In genomic region chrX:103276581-103277002, GRCh38 we compare ENCODE assay signal across 11 cellular contexts. TPM values are rescaled to one million over a fixed set of nuclear protein-coding genes. Genes with fewer than 3 reads are reported as not detected.
DNase-seq lines count a peak whose midpoint lies in the region; ATAC-seq, FAIRE-seq and TF ChIP-seq lines count a peak whose summit lies in the region.
"Had no signal": no experiment of that assay in that cellular context is flagged by ENCODE, and none has a peak within 500 bp of the region (broad histone marks: within the 10 kb centered on the region; RNA-seq: fewer than 3 reads in every experiment).

Gene TCEAL5 (minus strand): TSS chrX:103276750. CDS start chrX:103274563, 2,187 bp downstream.

- no peaks in the 10 kb centered on the region for H3K36me3 ChIP-seq in naive thymus-derived CD4-positive, alpha-beta T cell (ENCODE audit: control insufficient read depth in 2 of 3, insufficient read depth in 3 of 3, low read length in 3 of 3)

- in situ Hi-C loops in astrocyte of the cerebellum (cut with HindIII; ENCODE audit: low sequenced_read_pairs), result no loop called here

- no peak for FAIRE-seq in urothelium cell line (lab: Jason Lieb, UNC)

- peaks cover 5% of the 10 kb centered on the region for H3K4me1 Mint-ChIP-seq in stimulated activated naive CD8-positive, alpha-beta T cell treated with anti-CD3 and anti-CD28 coated beads, Interleukin-15, Interleukin-2, amounts not matched to agents 100 ng/mL and 50 ng/mL, for 24 hours (ENCODE audit: low read depth)
- peaks cover 0 to 10% (median 7%) of the 10 kb centered on the region in 7 donors for H3K4me1 Mint-ChIP-seq in naive thymus-derived CD4-positive, alpha-beta T cell

- H3K27me3 Mint-ChIP-seq in stimulated activated naive CD8-positive, alpha-beta T cell treated with anti-CD3 and anti-CD28 coated beads, Interleukin-15, Interleukin-2, amounts not matched to agents 100 ng/mL and 50 ng/mL, for 24 hours, result peaks cover 48% of the 10 kb centered on the region
- peaks cover 31 to 59% (median 52%) of the 10 kb centered on the region in 5 donors for H3K27me3 Mint-ChIP-seq in naive thymus-derived CD4-positive, alpha-beta T cell

- DNase-seq in stimulated activated naive CD8-positive, alpha-beta T cell treated with anti-CD3 and anti-CD28 coated beads, Interleukin-15, Interleukin-2, amounts not matched to agents 100 U/mL and 50 U/mL, for 24 hours, result no peak
- DNase-seq in astrocyte of the cerebellum (ENCODE audit: low read depth) (no peak), COLO829 (ENCODE audit: low spot score) (no peak), urothelium cell line (ENCODE audit: low spot score) (no peak), MV-4-11 (lab: John Stamatoyannopoulos, UW) (no peak)
- DNase-seq in naive thymus-derived CD4-positive, alpha-beta T cell, result no peak
- DNase-seq in stimulated activated CD4-positive, alpha-beta T cell treated with anti-CD3 and anti-CD28 coated beads, Interleukin-4, amount 100 ng/mL, for 24 hours, result no peak
- DNase-seq: natural killer cell had no signal

- no peak for ATAC-seq in stimulated activated naive CD8-positive, alpha-beta T cell treated with anti-CD3 and anti-CD28 coated beads, Interleukin-15, Interleukin-2, amounts not matched to agents 100 U/mL and 50 U/mL, for 24 hours
- ATAC-seq in naive thymus-derived CD4-positive, alpha-beta T cell, result no peak

- no peak within 1 kb of the TSS for H3K27ac ChIP-seq in naive thymus-derived CD4-positive, alpha-beta T cell (ENCODE audit: low read depth, low read length)

- no peaks in the 10 kb centered on the region for H3K27me3 ChIP-seq in naive thymus-derived CD4-positive, alpha-beta T cell (ENCODE audit: control insufficient read depth in 2 of 2, insufficient read depth in 2 of 2, low read length in 2 of 2)

- H3K27ac Mint-ChIP-seq in stimulated activated naive CD8-positive, alpha-beta T cell treated with anti-CD3 and anti-CD28 coated beads, Interleukin-15, Interleukin-2, amounts not matched to agents 100 ng/mL and 50 ng/mL, for 24 hours, result no peak within 1 kb of the TSS
- H3K27ac Mint-ChIP-seq in naive thymus-derived CD4-positive, alpha-beta T cell, result peak within 1 kb of the TSS in 1 of 9 donors; percentile 52
- H3K27ac Mint-ChIP-seq: natural killer cell had no signal

- no peak for TF ChIP-seq CTCF in astrocyte of the cerebellum (IDR thresholded peaks at IDR 0.05; ENCODE audit: low read depth, low read length, missing control alignments)

- intact Hi-C loops in naive thymus-derived CD4-positive, alpha-beta T cell (cut with micrococcal nuclease), result no loop called here

- no peaks in the 10 kb centered on the region for H3K36me3 Mint-ChIP-seq in stimulated activated naive CD8-positive, alpha-beta T cell treated with anti-CD3 and anti-CD28 coated beads, Interleukin-15, Interleukin-2, amounts not matched to agents 100 ng/mL and 50 ng/mL, for 24 hours (ENCODE audit: low read depth)
- H3K36me3 Mint-ChIP-seq in naive thymus-derived CD4-positive, alpha-beta T cell, result no peaks in the 10 kb centered on the region
- H3K36me3 Mint-ChIP-seq: natural killer cell had no signal

- no peaks in the 10 kb centered on the region for H3K9me3 ChIP-seq in naive thymus-derived CD4-positive, alpha-beta T cell (ENCODE audit: control insufficient read depth in 2 of 3, low read length in 3 of 3)

- peak within 1 kb of the TSS; percentile 60 for H3K4me3 Mint-ChIP-seq in stimulated activated naive CD8-positive, alpha-beta T cell treated with anti-CD3 and anti-CD28 coated beads, Interleukin-15, Interleukin-2, amounts not matched to agents 100 ng/mL and 50 ng/mL, for 24 hours
- peak within 1 kb of the TSS; percentile 8 to 82 (median 54) for H3K4me3 Mint-ChIP-seq in naive thymus-derived CD4-positive, alpha-beta T cell
- H3K4me3 Mint-ChIP-seq: natural killer cell had no signal

- peaks cover 0 to 5% of the 10 kb centered on the region in 2 donors for H3K4me1 ChIP-seq in naive thymus-derived CD4-positive, alpha-beta T cell (ENCODE audit: control insufficient read depth in 2 of 2, insufficient read depth in 2 of 2, low read length in 2 of 2)

- H3K4me3 ChIP-seq in astrocyte of the cerebellum (ENCODE audit: low read depth, low read length), result peak within 1 kb of the TSS; percentile 17
- no peak within 1 kb of the TSS for H3K4me3 ChIP-seq in naive thymus-derived CD4-positive, alpha-beta T cell (ENCODE audit: low read length)

- POLR2A ChIA-PET in naive thymus-derived CD4-positive, alpha-beta T cell (lab: Charles Lee), result interaction anchor here (0.9 kb wide), 1 partner anchor 31 kb away, joined by 3 read pairs; no protein-coding TSS in a partner anchor

- no peaks in the 10 kb centered on the region for H3K9me3 Mint-ChIP-seq in stimulated activated naive CD8-positive, alpha-beta T cell treated with anti-CD3 and anti-CD28 coated beads, Interleukin-15, Interleukin-2, amounts not matched to agents 100 ng/mL and 50 ng/mL, for 24 hours
- H3K9me3 Mint-ChIP-seq in naive thymus-derived CD4-positive, alpha-beta T cell, result no peaks in the 10 kb centered on the region
- H3K9me3 Mint-ChIP-seq: natural killer cell had no signal

- CTCF ChIA-PET in naive thymus-derived CD4-positive, alpha-beta T cell (lab: Charles Lee), result no interaction called here

RNA-seq across cellular contexts. Expression of gene TCEAL5, which starts in this region (rescaled TPM):
- total RNA-seq in naive thymus-derived CD4-positive, alpha-beta T cell, result not detected
- polyA plus RNA-seq in naive thymus-derived CD4-positive, alpha-beta T cell, result not detected
- total RNA-seq: fibroblast of lung, natural killer cell, SK-MEL-5 had no signal
- polyA plus RNA-seq: fibroblast of lung had no signal
